15 cellular contexts compared by ENCODE assay signal in genomic region chr13:99978781-99979452, GRCh38. TPM values are rescaled to one million over a fixed set of nuclear protein-coding genes. Genes with fewer than 3 reads are reported as not detected.
DNase-seq lines count a peak whose midpoint lies in the region; ATAC-seq, FAIRE-seq and TF ChIP-seq lines count a peak whose summit lies in the region.
"Had no signal": no experiment of that assay in that cellular context is flagged by ENCODE, and none has a peak within 500 bp of the region (broad histone marks: within the 10 kb centered on the region; RNA-seq: fewer than 3 reads in every experiment).

No MANE protein-coding gene starts in this region.

- RAD21 ChIA-PET in HCT116 (lab: Charles Lee; ENCODE audit: low non-redundant PET in 1 of 2, low total read pairs in 2 of 2, uncharacterized antibody in 2 of 2, unreplicated experiment in 2 of 2), result no interaction called here

- H3K36me3 Mint-ChIP-seq in naive thymus-derived CD4-positive, alpha-beta T cell, result peaks cover 0 to 18% (median 0%) of the 10 kb centered on the region in 5 donors

- TSS peak; percentile 57 for BruUV-seq in HCT116 (replicated peaks; lab: Mats Ljungman, UMichigan)

- H3K4me1 Mint-ChIP-seq in naive thymus-derived CD4-positive, alpha-beta T cell, result peaks cover 0 to 26% (median 18%) of the 10 kb centered on the region in 7 donors

- peak overlapping the region in 8 of 9 donors; percentile 11 to 71 (median 62) for H3K27ac Mint-ChIP-seq in naive thymus-derived CD4-positive, alpha-beta T cell

- TF ChIP-seq POLR2A in HCT116 (IDR thresholded peaks at IDR 0.05; ENCODE audit: borderline replicate concordance, extremely low read depth, insufficient read depth, insufficient read length), result no peak

- CTCF ChIA-PET in HCT116 (lab: Charles Lee), result no interaction called here
- CTCF ChIA-PET in naive thymus-derived CD4-positive, alpha-beta T cell (lab: Charles Lee), result no interaction called here

- peaks cover 50 to 75% (median 58%) of the 10 kb centered on the region in 5 donors for H3K27me3 Mint-ChIP-seq in naive thymus-derived CD4-positive, alpha-beta T cell

- peaks cover 0 to 66% (median 31%) of the 10 kb centered on the region in 11 donors for H3K9me3 Mint-ChIP-seq in naive thymus-derived CD4-positive, alpha-beta T cell

- WGBS in pancreas, 2 donors, result 10 to 11% methylated on average over 18 of the region's 18 CpGs

- POLR2A ChIA-PET in HCT116 (lab: Charles Lee), result no interaction called here
- POLR2A ChIA-PET in naive thymus-derived CD4-positive, alpha-beta T cell (lab: Charles Lee), result interaction anchor here (0.8 to 0.9 kb wide), 2 partner anchors 8 to 16 kb away, joined by 3 to 4 read pairs; no protein-coding TSS in a partner anchor

- no peak for TF ChIP-seq RAD21 in HCT116 (IDR thresholded peaks at IDR 0.05; ENCODE audit: low read depth)

- no peaks in the 10 kb centered on the region for H4K20me1 ChIP-seq in HCT116 (ENCODE audit: insufficient read depth)

- no peaks in the 10 kb centered on the region for H3K9me3 ChIP-seq in HCT116 (ENCODE audit: control insufficient read depth in 1 of 2, insufficient read depth in 1 of 2, low read depth in 1 of 2, low read length in 2 of 2)
- H3K9me3 ChIP-seq in naive thymus-derived CD4-positive, alpha-beta T cell (ENCODE audit: control insufficient read depth in 2 of 3, low read length in 3 of 3), result peaks cover 0 to 52% (median 4%) of the 10 kb centered on the region in 3 experiments
- H3K9me3 ChIP-seq in pancreas, result no peaks in the 10 kb centered on the region

- H3K27ac ChIP-seq in HCT116 (ENCODE audit: low read depth, low read length), result peak overlapping the region; percentile 95
- no peak overlapping the region for H3K27ac ChIP-seq in naive thymus-derived CD4-positive, alpha-beta T cell (ENCODE audit: low read depth, low read length)
- H3K27ac ChIP-seq in pancreas, result no peak overlapping the region

- peak overlapping the region in 8 of 10 donors; percentile 1 to 72 (median 32) for H3K4me3 Mint-ChIP-seq in naive thymus-derived CD4-positive, alpha-beta T cell

- no peak overlapping the region for H3K9ac ChIP-seq in HCT116 (ENCODE audit: low read length)

- H3K4me3 ChIP-seq in HCT116 (replicated peaks in 1 of 2; ENCODE audit: low read depth in 1 of 2, low read length in 2 of 2), result peak overlapping the region in 1 of 2 experiments; percentile 51; a peak in 1 of 4 replicates
- H3K4me3 ChIP-seq in astrocyte of the cerebellum (ENCODE audit: low read depth, low read length), result peak overlapping the region; percentile 64
- no peak overlapping the region for H3K4me3 ChIP-seq in naive thymus-derived CD4-positive, alpha-beta T cell (ENCODE audit: low read length)
- no peak overlapping the region for H3K4me3 ChIP-seq in pancreas

- DNase-seq in NCI-H82 (lab: John Stamatoyannopoulos, UW) (peak; percentile 48), NCI-H82 treated with DMSO at 0.1 percent for 48 hours (lab: John Stamatoyannopoulos, UW; ENCODE audit: unreplicated experiment) (no peak), HCT116 (ENCODE audit: low read depth, low spot score) (no peak), astrocyte of the cerebellum (ENCODE audit: low read depth) (no peak), pancreas (no peak), omental fat pad (ENCODE audit: low spot score) (no peak)
- DNase-seq in naive thymus-derived CD4-positive, alpha-beta T cell, result peak in 1 of 9 donors; percentile 14
- no peak for DNase-seq in NK-92 treated with Interleukin-12 subunit alpha and Interleukin-12 subunit beta, amount 100 ng/mL, for 24 hours (lab: John Stamatoyannopoulos, UW)
- DNase-seq: amygdala; NCI-H345; stimulated activated CD4-positive, alpha-beta T cell treated with anti-CD3 and anti-CD28 coated beads, Interleukin-4, amount 100 ng/mL, for 4 hours had no signal

- no peak for FAIRE-seq in pancreas (lab: Jason Lieb, UNC)
- FAIRE-seq: frontal cortex, TTC549 had no signal

- H3K9me2 ChIP-seq in HCT116 (ENCODE audit: insufficient read depth), result no peaks in the 10 kb centered on the region

- intact Hi-C loops in HCT116 (cut with micrococcal nuclease), result no loop called here
- intact Hi-C loops in naive thymus-derived CD4-positive, alpha-beta T cell (cut with micrococcal nuclease), result loop anchor here in 1 of 2 donors (5.0 to 10.0 kb wide), 2 partner anchors 606 to 698 kb away; partner anchors contain the start of gene GGACT
- intact Hi-C loops in pancreas (cut with DNase I), result no loop called here

- H3K79me2 ChIP-seq in HCT116 (ENCODE audit: insufficient read depth, low read length), result peaks cover 20% of the 10 kb centered on the region

- ATAC-seq in HCT116 (no peak), pancreas (no peak), omental fat pad (ENCODE audit: low FRiP score) (no peak)
- ATAC-seq in naive thymus-derived CD4-positive, alpha-beta T cell, result no peak

- TF ChIP-seq CTCF in HCT116 (IDR thresholded peaks at IDR 0.05 in 2 of 3, conservative IDR thresholded peaks at IDR 0.05 in 1 of 3; ENCODE audit: borderline replicate concordance in 1 of 3, insufficient read depth in 1 of 3, low read depth in 2 of 3, low read length in 2 of 3), result no peak
- no peak for TF ChIP-seq CTCF in astrocyte of the cerebellum (IDR thresholded peaks at IDR 0.05; ENCODE audit: low read depth, low read length, missing control alignments)
- TF ChIP-seq CTCF in pancreas (IDR thresholded peaks at IDR 0.05), result no peak
- TF ChIP-seq CTCF in omental fat pad (IDR thresholded peaks at IDR 0.05), result no peak

- no peaks in the 10 kb centered on the region for H3K36me3 ChIP-seq in HCT116 (ENCODE audit: control insufficient read depth in 1 of 2, insufficient read depth in 2 of 2, low read length in 2 of 2)
- no peaks in the 10 kb centered on the region for H3K36me3 ChIP-seq in naive thymus-derived CD4-positive, alpha-beta T cell (ENCODE audit: control insufficient read depth in 2 of 3, insufficient read depth in 3 of 3, low read length in 3 of 3)
- H3K36me3 ChIP-seq in pancreas, result no peaks in the 10 kb centered on the region

- in situ Hi-C loops in astrocyte of the cerebellum (cut with HindIII; ENCODE audit: low sequenced_read_pairs), result loop anchor here (25.0 kb wide), 1 partner anchor 258 kb away; no protein-coding TSS in a partner anchor

- no peaks in the 10 kb centered on the region for H3K27me3 ChIP-seq in HCT116 (ENCODE audit: insufficient read depth, low read length)
- peaks cover 28 to 67% of the 10 kb centered on the region in 2 donors for H3K27me3 ChIP-seq in naive thymus-derived CD4-positive, alpha-beta T cell (ENCODE audit: control insufficient read depth in 2 of 2, insufficient read depth in 2 of 2, low read length in 2 of 2)
- peaks cover 23 to 80% (median 42%) of the 10 kb centered on the region in 4 donors for H3K27me3 ChIP-seq in pancreas

- peaks cover 13 to 23% of the 10 kb centered on the region in 2 experiments for H3K4me1 ChIP-seq in HCT116 (ENCODE audit: control insufficient read depth in 1 of 2, insufficient read depth in 2 of 2, low read length in 2 of 2)
- peaks cover 8 to 18% of the 10 kb centered on the region in 2 donors for H3K4me1 ChIP-seq in naive thymus-derived CD4-positive, alpha-beta T cell (ENCODE audit: control insufficient read depth in 2 of 2, insufficient read depth in 2 of 2, low read length in 2 of 2)
- H3K4me1 ChIP-seq in pancreas, result peaks cover 5 to 9% (median 7%) of the 10 kb centered on the region in 3 donors

- no peak overlapping the region for H2AFZ ChIP-seq in HCT116 (ENCODE audit: low read depth, low read length, poor library complexity, severe bottlenecking)

- H3K4me2 ChIP-seq in HCT116 (ENCODE audit: low read length), result peak overlapping the region; percentile 93

TF ChIP-seq in HCT116, 20 proteins besides CTCF, POLR2A, EP300 and RAD21 (continues in another document):
- TF ChIP-seq ZNF274 (IDR thresholded peaks at IDR 0.05; ENCODE audit: low read depth, low read length) (no peak), SP1 (IDR thresholded peaks at IDR 0.05; ENCODE audit: low read depth) (no peak), FOSL1 (IDR thresholded peaks at IDR 0.05; ENCODE audit: low read depth) (no peak), TCF7L2 (IDR thresholded peaks at IDR 0.05; ENCODE audit: borderline replicate concordance, extremely low read depth, insufficient read depth, insufficient read length) (no peak), JUND (IDR thresholded peaks at IDR 0.05) (no peak), EGR1 (IDR thresholded peaks at IDR 0.05; ENCODE audit: low read depth) (no peak), POLR2AphosphoS5 (IDR thresholded peaks at IDR 0.05; ENCODE audit: low read depth, low read length) (no peak), ATF3 (IDR thresholded peaks at IDR 0.05) (no peak), CBX3 (IDR thresholded peaks at IDR 0.05; ENCODE audit: low read depth) (no peak), CEBPB (IDR thresholded peaks at IDR 0.05; ENCODE audit: low read depth) (no peak)
- TF ChIP-seq, protein P1, sequence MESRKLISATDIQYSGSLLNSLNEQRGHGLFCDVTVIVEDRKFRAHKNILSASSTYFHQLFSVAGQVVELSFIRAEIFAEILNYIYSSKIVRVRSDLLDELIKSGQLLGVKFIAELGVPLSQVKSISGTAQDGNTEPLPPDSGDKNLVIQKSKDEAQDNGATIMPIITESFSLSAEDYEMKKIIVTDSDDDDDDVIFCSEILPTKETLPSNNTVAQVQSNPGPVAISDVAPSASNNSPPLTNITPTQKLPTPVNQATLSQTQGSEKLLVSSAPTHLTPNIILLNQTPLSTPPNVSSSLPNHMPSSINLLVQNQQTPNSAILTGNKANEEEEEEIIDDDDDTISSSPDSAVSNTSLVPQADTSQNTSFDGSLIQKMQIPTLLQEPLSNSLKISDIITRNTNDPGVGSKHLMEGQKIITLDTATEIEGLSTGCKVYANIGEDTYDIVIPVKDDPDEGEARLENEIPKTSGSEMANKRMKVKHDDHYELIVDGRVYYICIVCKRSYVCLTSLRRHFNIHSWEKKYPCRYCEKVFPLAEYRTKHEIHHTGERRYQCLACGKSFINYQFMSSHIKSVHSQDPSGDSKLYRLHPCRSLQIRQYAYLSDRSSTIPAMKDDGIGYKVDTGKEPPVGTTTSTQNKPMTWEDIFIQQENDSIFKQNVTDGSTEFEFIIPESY (IDR thresholded peaks at IDR 0.05; ENCODE audit: extremely low read depth, insufficient replicate concordance, low read length), result no peak

RNA-seq across cellular contexts. Expression of gene ZIC2, which starts 2.7 kb away (rescaled TPM):
- total RNA-seq in HCT116 (2021; ENCODE audit: unreplicated experiment) (44.4 TPM), pancreas (under 1 TPM in 1 of 6 donors, not detected in 5; 0.47 TPM), omental fat pad (not detected)
- polyA plus RNA-seq in HCT116 (2012), result 15.1 and 15.3 TPM in 2 replicates
- total RNA-seq in naive thymus-derived CD4-positive, alpha-beta T cell, result under 1 TPM in 1 of 5 experiments, not detected in 4; 0.51 TPM
- not detected for polyA plus RNA-seq in naive thymus-derived CD4-positive, alpha-beta T cell
- polyA plus RNA-seq in pancreas, result not detected
- polyA plus RNA-seq: AG04450, urinary bladder had no signal

RNA-seq across cellular contexts. Expression of gene ZIC5, which starts 7.3 kb away (rescaled TPM):
- total RNA-seq in HCT116 (2021; ENCODE audit: unreplicated experiment) (10.3 TPM), pancreas (under 1 TPM in 1 of 6 donors, not detected in 5; 0.06 TPM), omental fat pad (not detected)
- polyA plus RNA-seq in HCT116 (2012), result 3.1 and 3.7 TPM in 2 replicates
- total RNA-seq in naive thymus-derived CD4-positive, alpha-beta T cell, result not detected
- polyA plus RNA-seq in naive thymus-derived CD4-positive, alpha-beta T cell, result not detected
- polyA plus RNA-seq in pancreas, result not detected
- total RNA-seq: urinary bladder had no signal
- polyA plus RNA-seq: AG04450, urinary bladder had no signal

Comparison
In these comparisons a context has a peak if more than half of its experiments do, and no peak if none do; other contexts are left out.
1. RNA of gene ZIC2, which starts 2.7 kb away (total RNA-seq): 44.4 TPM in HCT116 (single experiment); 0.51 TPM in naive thymus-derived CD4-positive, alpha-beta T cell, 0.47 TPM in pancreas and not detected in omental fat pad; every median in the first group is over 10 times any median in the second.
2. RNA of gene ZIC5, which starts 7.3 kb away (total RNA-seq): 10.3 TPM in HCT116 (single experiment); not detected in naive thymus-derived CD4-positive, alpha-beta T cell, 0.06 TPM in pancreas and not detected in omental fat pad; every median in the first group is over 10 times any median in the second.